ENCODE assay signal across 8 cellular contexts in genomic region chr11:45089251-45089650, GRCh38. TPM values are rescaled to one million over a fixed set of nuclear protein-coding genes. Genes with fewer than 3 reads are reported as not detected.
DNase-seq lines count a peak whose midpoint lies in the region; ATAC-seq and TF ChIP-seq lines count a peak whose summit lies in the region.

No MANE protein-coding gene starts in this region.

- intact Hi-C loops in ovary (cut with DNase I): no loop called here

- CTCF ChIA-PET in GM10248 (lab: Yijun Ruan, JAX): no interaction called here

- H3K36me3 Mint-ChIP-seq in T-helper 17 cell (ENCODE audit: low read depth): no peaks in the 10 kb centered on the region

- H3K27me3 ChIP-seq in ovary: no peaks in the 10 kb centered on the region

- no peak for TF ChIP-seq POLR2A in ovary (IDR thresholded peaks at IDR 0.05)

- no peak overlapping the region for H3K27ac Mint-ChIP-seq in T-helper 17 cell

- POLR2A ChIA-PET in GM10248 (lab: Yijun Ruan, JAX): no interaction called here

- H3K4me1 ChIP-seq in ovary (ENCODE audit: insufficient read depth): peaks cover 8% of the 10 kb centered on the region

- 13 to 21% (median 19%) methylated on average over 2 of the region's 2 CpGs for WGBS in ovary, 3 donors

- peaks cover 6% of the 10 kb centered on the region for H3K27me3 Mint-ChIP-seq in T-helper 17 cell

- H3K4me3 Mint-ChIP-seq in T-helper 17 cell: no peak overlapping the region

- TF ChIP-seq CTCF in AG10803 (conservative IDR thresholded peaks at IDR 0.05; ENCODE audit: low read length) (no peak), fibroblast of the aortic adventitia (IDR thresholded peaks at IDR 0.05; ENCODE audit: insufficient read depth, low read length) (peak; percentile 22), ovary (IDR thresholded peaks at IDR 0.05) (no peak), GM10248 (IDR thresholded peaks at IDR 0.05; ENCODE audit: control extremely low read depth, extremely low read depth, low read depth, missing control alignments) (no peak)

- H3K9me3 ChIP-seq in ovary (no peaks in the 10 kb centered on the region), T-helper 17 cell (ENCODE audit: control insufficient read depth, low read length, poor library complexity, severe bottlenecking) (no peaks in the 10 kb centered on the region)

- ATAC-seq in SK-N-SH treated with all-trans-retinoic acid at 6 μM for 48 hours: peak; percentile 72
- no peak for ATAC-seq in T-helper 17 cell

- peak; percentile 16 for TF ChIP-seq EP300 in ovary (IDR thresholded peaks at IDR 0.05)

- no peak overlapping the region for H3K27ac ChIP-seq in ovary

- no peaks in the 10 kb centered on the region for H3K36me3 ChIP-seq in ovary

- H3K4me3 ChIP-seq in AG10803 (ENCODE audit: low read length) (no peak overlapping the region), fibroblast of the aortic adventitia (ENCODE audit: low read depth, low read length) (no peak overlapping the region), ovary (no peak overlapping the region)

- peaks cover 22% of the 10 kb centered on the region for H3K4me1 Mint-ChIP-seq in T-helper 17 cell

- DNase-seq in AG10803 (ENCODE audit: low read depth): peak; percentile 100
- DNase-seq in fibroblast of the aortic adventitia (ENCODE audit: low read depth): peak; percentile 99
- peak; percentile 50 to 81 (median 71) for DNase-seq in ovary
- DNase-seq in GM10248 (ENCODE audit: extremely low spot score): no peak
- DNase-seq in T-helper 17 cell: no peak
- no peak for DNase-seq in activated CD4-positive, CD25-positive, alpha-beta regulatory T cell treated with anti-CD3 and anti-CD28 coated beads, Interleukin-2, amount 50 U/mL, for 72 hours
- no peak for DNase-seq in iPS-NIHi7 (ENCODE audit: extremely low spot score)

TF ChIP-seq in SK-N-SH treated with all-trans-retinoic acid at 6 μM for 48 hours, 23 proteins besides CTCF, POLR2A, EP300 and RAD21:
- TF ChIP-seq CSDC2 (CRISPR knock-in tag; IDR thresholded peaks at IDR 0.05) (no peak), CSRNP3 (CRISPR knock-in tag; IDR thresholded peaks at IDR 0.05) (no peak), CREB5 (CRISPR knock-in tag; IDR thresholded peaks at IDR 0.05; ENCODE audit: low read depth) (no peak), PPARA (CRISPR knock-in tag; IDR thresholded peaks at IDR 0.05; ENCODE audit: borderline replicate concordance) (no peak), RARB (CRISPR knock-in tag; IDR thresholded peaks at IDR 0.05) (no peak), TCF4 (CRISPR knock-in tag; IDR thresholded peaks at IDR 0.05; ENCODE audit: borderline replicate concordance) (no peak), POU6F1 (CRISPR knock-in tag; IDR thresholded peaks at IDR 0.05; ENCODE audit: borderline replicate concordance, low read depth) (no peak), TOX (CRISPR knock-in tag; IDR thresholded peaks at IDR 0.05; ENCODE audit: borderline replicate concordance) (no peak)

RNA-seq across cellular contexts. Expression of gene PRDM11, which starts 57.2 kb away (rescaled TPM):
- total RNA-seq in fibroblast of the aortic adventitia (ENCODE audit: low replicate concordance) (3.4 and 5.3 TPM in 2 replicates), ovary (10 to 100 TPM; 10.7 to 45.4 (median 32.2) TPM), T-helper 17 cell (1 to 10 TPM; 4.6 to 6.5 TPM)
- 1 to 10 TPM; 8.7 to 8.9 TPM for polyA plus RNA-seq in ovary

Comparison
In these comparisons a context has a peak if more than half of its experiments do, and no peak if none do; other contexts are left out.
1. DNase-seq: peak in AG10803 (single experiment), fibroblast of the aortic adventitia (single experiment) and ovary (5 of 5); none in GM10248 (single experiment), T-helper 17 cell (0 of 3), activated CD4-positive, CD25-positive, alpha-beta regulatory T cell treated with anti-CD3 and anti-CD28 coated beads, Interleukin-2, amount 50 U/mL, for 72 hours (single experiment) and iPS-NIHi7 (single experiment).